17 cellular contexts compared by ENCODE assay signal in the genomic region with DNA sequence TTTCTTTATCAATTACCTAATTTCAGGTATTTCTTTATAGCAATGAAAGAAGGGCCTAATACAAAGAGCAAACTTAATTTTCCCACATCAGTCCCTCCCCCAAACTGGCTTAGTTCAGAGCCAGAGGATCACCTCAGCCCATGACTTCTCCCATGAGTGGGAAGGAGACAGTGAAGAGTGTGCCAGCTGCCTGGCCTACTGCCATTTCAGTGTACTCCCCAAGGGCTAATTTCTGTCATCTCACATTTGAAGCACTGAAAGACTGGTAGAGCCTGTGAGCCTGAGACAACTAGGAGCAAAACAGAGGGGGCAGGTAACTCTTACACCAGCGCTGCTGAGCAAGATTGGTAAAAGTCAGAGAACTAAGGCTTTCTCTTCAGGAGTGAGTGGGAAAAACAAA. TPM values are rescaled to one million over a fixed set of nuclear protein-coding genes. Genes with fewer than 3 reads are reported as not detected.
"Had no signal": no experiment of that assay in that cellular context is flagged by ENCODE, and none has a peak within 500 bp of the region (broad histone marks: within the 10 kb centered on the region; RNA-seq: fewer than 3 reads in every experiment).

No MANE protein-coding gene starts in this region.

- H3K4me1 ChIP-seq: foreskin keratinocyte, left lung, upper lobe of right lung had no signal

- DNase-seq: activated CD4-positive, alpha-beta memory T cell treated with anti-CD3 and anti-CD28 coated beads, Interleukin-2, amount 10 ng/mL, durations not matched to agents 7 days and 5 days; activated CD4-positive, alpha-beta T cell treated with anti-CD3 and anti-CD28 coated beads for 48 hours; activated CD4-positive, CD25-positive, alpha-beta regulatory T cell; activated CD8-positive, alpha-beta memory T cell treated with anti-CD3 and anti-CD28 coated beads, Interleukin-2, amount 10 ng/mL, durations not matched to agents 7 days and 5 days; activated naive CD4-positive, alpha-beta T cell treated with Interleukin-2 at 50 U/mL for 16 hours; aorta; foreskin keratinocyte; kidney; left lung; stimulated activated naive B cell treated with anti-CD40 and anti-IgM and Interleukin-4, amounts not matched to agents 10 μg/mL and 1 μg/mL and 100 μg/mL, for 72 hours; T-helper 1 cell; T-helper 9 cell; upper lobe of right lung had no signal

- H3K27ac ChIP-seq: coronary artery, foreskin keratinocyte, left lung, thoracic aorta, upper lobe of right lung had no signal

- H3K27me3 ChIP-seq: foreskin keratinocyte, left lung, upper lobe of right lung had no signal

- H3K4me3 ChIP-seq: coronary artery, left lung, thoracic aorta, upper lobe of right lung had no signal

- H3K9me3 ChIP-seq: thoracic aorta, upper lobe of right lung had no signal

- ATAC-seq: activated CD8-positive, alpha-beta memory T cell treated with anti-CD3 and anti-CD28 coated beads, Interleukin-2, amount 10 ng/mL, durations not matched to agents 7 days and 5 days; activated T-helper 17 cell treated with anti-CD3 and anti-CD28 coated beads, Interleukin-2, amount 50 U/mL, for 72 hours; foreskin keratinocyte; left lung; sciatic nerve; stimulated activated naive B cell treated with anti-CD40 and anti-IgM and Interleukin-4, amounts not matched to agents 10 μg/mL and 1 μg/mL and 100 μg/mL, for 72 hours; upper lobe of right lung had no signal

RNA-seq across cellular contexts. Expression of a gene that starts 29.1 kb away (rescaled TPM):
- polyA plus RNA-seq: foreskin keratinocyte had no signal
